ENCODE assay signal across 27 cellular contexts in genomic region chr10:88680958-88681357, GRCh38. TPM values are rescaled to one million over a fixed set of nuclear protein-coding genes. Genes with fewer than 3 reads are reported as not detected.
"Had no signal": no experiment of that assay in that cellular context is flagged by ENCODE, and none has a peak within 500 bp of the region (broad histone marks: within the 10 kb centered on the region; RNA-seq: fewer than 3 reads in every experiment).

No MANE protein-coding gene starts in this region.

- DNase-seq: activated CD4-positive, alpha-beta T cell treated with anti-CD3 and anti-CD28 coated beads for 4 hours; activated CD4-positive, alpha-beta T cell treated with anti-CD3 and anti-CD28 coated beads, Interleukin-2, amount 50 U/mL, for 4 hours; activated CD8-positive, alpha-beta memory T cell treated with anti-CD3 and anti-CD28 coated beads, Interleukin-2, amount 50 U/mL, for 48 hours; activated CD8-positive, alpha-beta T cell treated with anti-CD3 and anti-CD28 coated beads, Interleukin-2, amount 10 ng/mL, durations not matched to agents 7 days and 5 days; activated effector memory CD4-positive, alpha-beta T cell treated with anti-CD3 and anti-CD28 coated beads, Interleukin-2, amount 50 U/mL, for 16 hours; activated naive CD4-positive, alpha-beta T cell treated with Interleukin-2 at 50 U/mL for 16 hours; activated naive CD8-positive, alpha-beta T cell treated with anti-CD3 and anti-CD28 coated beads, Interleukin-2, amount 50 U/mL, for 24 hours; activated T-cell treated with anti-CD3 and anti-CD28 coated beads, Interleukin-2, amount 50 U/mL, for 4 hours; brain microvascular endothelial cell; caudate nucleus; Karpas-422; NCI-H1105 treated with DMSO at 0.1 percent for 48 hours; NCI-H1436 treated with DMSO at 0.1 percent for 48 hours; NCI-H187; NCI-H2081 treated with DMSO at 0.1 percent for 48 hours; NCI-H446 treated with DMSO at 0.1 percent for 48 hours; NCI-H526 treated with DMSO at 0.1 percent for 48 hours; NCI-H82; RPMI8226; T-cell; T-helper 2 cell; WERI-Rb-1 had no signal

- H3K27ac ChIP-seq: brain microvascular endothelial cell, SK-N-MC, WERI-Rb-1 had no signal

- H3K36me3 ChIP-seq: brain microvascular endothelial cell, WERI-Rb-1 had no signal

- H3K4me3 ChIP-seq: K562, SK-N-MC had no signal

- H3K27me3 ChIP-seq: brain microvascular endothelial cell had no signal

- FAIRE-seq: K562 had no signal

RNA-seq across cellular contexts. Expression of gene LIPF, which starts 16.7 kb away (rescaled TPM):
- total RNA-seq: activated CD8-positive, alpha-beta T cell treated with anti-CD3 and anti-CD28 coated beads, Interleukin-2, amount 10 ng/mL, durations not matched to agents 7 days and 5 days; activated naive CD4-positive, alpha-beta T cell treated with anti-CD3 and anti-CD28 coated beads, Interleukin-2, amount 50 U/mL, for 72 hours; activated T-cell treated with anti-CD3 and anti-CD28 coated beads, Interleukin-2, amount 50 U/mL, for 4 hours; K562; OCI-LY7; Right ventricle myocardium inferior; T-cell had no signal
- polyA plus RNA-seq: K562 had no signal

RNA-seq across cellular contexts. Expression of gene LIPK, which starts 25.1 kb away (rescaled TPM):
- total RNA-seq: activated CD8-positive, alpha-beta T cell treated with anti-CD3 and anti-CD28 coated beads, Interleukin-2, amount 10 ng/mL, durations not matched to agents 7 days and 5 days; activated naive CD4-positive, alpha-beta T cell treated with anti-CD3 and anti-CD28 coated beads, Interleukin-2, amount 50 U/mL, for 72 hours; activated T-cell treated with anti-CD3 and anti-CD28 coated beads, Interleukin-2, amount 50 U/mL, for 4 hours; K562; OCI-LY7; Right ventricle myocardium inferior; T-cell had no signal
- polyA plus RNA-seq: K562 had no signal
